Comparison of ENCODE assay signal across 28 cellular contexts in genomic region chr15:29430831-29431230, GRCh38.
"Had no signal": no experiment of that assay in that cellular context is flagged by ENCODE, and none has a peak within 500 bp of the region (broad histone marks: within the 10 kb centered on the region; RNA-seq: fewer than 3 reads in every experiment).

No MANE protein-coding gene starts in this region.

- H3K9me3 Mint-ChIP-seq: dendritic cell treated with granulocyte-macrophage colony-stimulating factor and Interleukin-4, amounts not matched to agents 40 ng/mL and 50 ng/mL, for 4 days; effector memory CD8-positive, alpha-beta T cell had no signal

- H3K4me2 ChIP-seq: hepatocyte had no signal

- FAIRE-seq: colon, endometrium, endothelial cell of umbilical vein had no signal

- H3K4me3 ChIP-seq: colonic mucosa, coronary artery, dorsolateral prefrontal cortex, esophagus squamous epithelium, gastrocnemius medialis, gastroesophageal sphincter, heart left ventricle, heart right ventricle, hepatocyte had no signal

- H3K79me2 ChIP-seq: hepatocyte had no signal

- H3K4me3 Mint-ChIP-seq: dendritic cell treated with granulocyte-macrophage colony-stimulating factor and Interleukin-4, amounts not matched to agents 40 ng/mL and 50 ng/mL, for 4 days; effector memory CD8-positive, alpha-beta T cell; endodermal cell had no signal

- H3K4me1 Mint-ChIP-seq: endodermal cell had no signal

- DNase-seq: colonic mucosa; cortex of kidney; dermis blood vessel endothelial cell; dorsolateral prefrontal cortex; effector CD4-positive, alpha-beta T cell; effector CD8-positive, alpha-beta T cell; effector memory CD4-positive, alpha-beta T cell; effector memory CD8-positive, alpha-beta T cell; endodermal cell; erythroblast; esophagus squamous epithelium; foreskin fibroblast; foreskin keratinocyte; foreskin melanocyte; gastrocnemius medialis; glutamatergic neuron; head of caudate nucleus; heart left ventricle; heart right ventricle had no signal

- H2AFZ ChIP-seq: hepatocyte had no signal

- H3K4me1 ChIP-seq: colonic mucosa, esophagus squamous epithelium, foreskin keratinocyte, gastrocnemius medialis, gastroesophageal sphincter, heart left ventricle, heart right ventricle had no signal

- H3K27me3 ChIP-seq: colonic mucosa, dorsolateral prefrontal cortex, foreskin keratinocyte, gastrocnemius medialis, gastroesophageal sphincter, heart left ventricle, hepatocyte had no signal

- H3K27me3 Mint-ChIP-seq: dendritic cell treated with granulocyte-macrophage colony-stimulating factor and Interleukin-4, amounts not matched to agents 40 ng/mL and 50 ng/mL, for 4 days had no signal

- H3K27ac ChIP-seq: colonic mucosa, coronary artery, dorsolateral prefrontal cortex, epithelial cell of prostate, esophagus squamous epithelium, foreskin keratinocyte, gastrocnemius medialis, gastroesophageal sphincter, heart left ventricle, heart right ventricle, hepatocyte had no signal

- H3K36me3 ChIP-seq: colonic mucosa, esophagus squamous epithelium, gastrocnemius medialis, gastroesophageal sphincter, heart left ventricle, heart right ventricle had no signal

- ATAC-seq: effector memory CD8-positive, alpha-beta T cell; esophagus mucosa; foreskin keratinocyte; gastrocnemius medialis; gastroesophageal sphincter; heart left ventricle; heart right ventricle had no signal

- H3K9me3 ChIP-seq: colonic mucosa, gastrocnemius medialis, gastroesophageal sphincter had no signal

- H3K27ac Mint-ChIP-seq: dendritic cell treated with granulocyte-macrophage colony-stimulating factor and Interleukin-4, amounts not matched to agents 40 ng/mL and 50 ng/mL, for 4 days; effector memory CD8-positive, alpha-beta T cell; endodermal cell had no signal
